Comparison of ENCODE assay signal across 24 cellular contexts in the genomic region with DNA sequence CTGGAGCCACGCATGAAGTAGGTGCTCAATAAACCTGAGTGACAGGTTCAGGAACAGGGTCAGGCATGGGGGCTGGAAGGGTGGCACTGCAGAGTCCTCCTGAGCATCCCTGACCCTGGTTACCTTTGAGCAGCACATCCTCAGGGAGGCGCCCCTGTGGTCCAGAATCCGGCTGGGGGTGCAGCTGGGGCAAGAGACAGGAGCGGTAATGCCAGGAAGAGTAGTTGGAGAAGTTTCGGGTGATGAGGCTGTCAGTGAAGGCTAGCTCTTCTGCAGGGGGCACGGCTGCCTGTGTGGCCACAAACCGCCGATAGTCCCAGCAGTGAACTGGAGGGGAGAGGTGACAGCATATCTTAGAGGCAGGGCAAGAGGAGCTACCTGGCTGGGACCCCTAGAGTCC.
"Had no signal": no experiment of that assay in that cellular context is flagged by ENCODE, and none has a peak within 500 bp of the region (broad histone marks: within the 10 kb centered on the region; RNA-seq: fewer than 3 reads in every experiment).

No MANE protein-coding gene starts in this region.

- DNase-seq: activated CD4-positive, alpha-beta T cell treated with anti-CD3 and anti-CD28 coated beads, Interleukin-2, amount 10 ng/mL, durations not matched to agents 7 days and 5 days; activated CD8-positive, alpha-beta memory T cell treated with anti-CD3 and anti-CD28 coated beads for 24 hours; activated CD8-positive, alpha-beta memory T cell treated with anti-CD3 and anti-CD28 coated beads, Interleukin-2, amount 50 U/mL, for 4 hours; activated naive CD4-positive, alpha-beta T cell treated with Interleukin-2 at 50 U/mL for 16 hours; activated T-cell treated with anti-CD3 and anti-CD28 coated beads, Interleukin-2, amount 50 U/mL, for 4 hours; adrenal gland; colonic mucosa; head of caudate nucleus; hypothalamus; mesenchymal stem cell; ovary; stimulated activated CD4-positive, alpha-beta T cell treated with anti-CD3 and anti-CD28 coated beads, Interleukin-2, amount 100 ng/mL, for 48 hours; stimulated activated CD8-positive, alpha-beta memory T cell treated with anti-CD3 and anti-CD28 coated beads, Interleukin-4, amount 100 ng/mL, for 48 hours; stimulated activated naive B cell treated with anti-CD40 and anti-IgM and Interleukin-4, amounts not matched to agents 10 μg/mL and 1 μg/mL and 100 μg/mL, for 72 hours; SW 1271; trophoblast cell had no signal

- ATAC-seq: activated CD4-positive, CD25-positive, alpha-beta regulatory T cell treated with anti-CD3 and anti-CD28 coated beads, Interleukin-2, amount 50 U/mL, for 24 hours; activated T-cell treated with anti-CD3 and anti-CD28 coated beads, Interleukin-2, amount 50 U/mL, for 4 hours; gastroesophageal sphincter; left cardiac atrium; stimulated activated naive B cell treated with anti-CD40 and anti-IgM and Interleukin-4, amounts not matched to agents 10 μg/mL and 1 μg/mL and 100 μg/mL, for 72 hours had no signal

- H3K4me1 ChIP-seq: colonic mucosa, prostate gland had no signal

- H3K36me3 ChIP-seq: ovary had no signal

- H3K27me3 Mint-ChIP-seq: activated CD4-positive, alpha-beta T cell treated with anti-CD3 and anti-CD28 coated beads, Interleukin-2, amount 10 ng/mL, durations not matched to agents 7 days and 5 days; central memory CD8-positive, alpha-beta T cell; stimulated activated naive B cell treated with anti-CD40 and anti-IgM and Interleukin-4, amounts not matched to agents 10 μg/mL and 1 μg/mL and 100 μg/mL, for 72 hours had no signal

- H3K27ac Mint-ChIP-seq: activated CD4-positive, alpha-beta T cell treated with anti-CD3 and anti-CD28 coated beads, Interleukin-2, amount 10 ng/mL, durations not matched to agents 7 days and 5 days had no signal

- H3K27ac ChIP-seq: adrenal gland, colonic mucosa, epithelial cell of prostate, gastroesophageal sphincter, ovary, prostate gland, SK-N-MC had no signal

- H3K27me3 ChIP-seq: adrenal gland, colonic mucosa, gastroesophageal sphincter, neutrophil, ovary had no signal

- H3K4me3 Mint-ChIP-seq: activated T-cell treated with anti-CD3 and anti-CD28 coated beads, Interleukin-2, amount 50 U/mL, for 4 hours had no signal

- H3K4me3 ChIP-seq: adrenal gland, colonic mucosa, gastroesophageal sphincter, ovary, prostate gland, SK-N-MC had no signal

- H3K9me3 ChIP-seq: adrenal gland, colonic mucosa, gastroesophageal sphincter, neutrophil, ovary, prostate gland had no signal

- H3K9me3 Mint-ChIP-seq: activated CD4-positive, alpha-beta T cell treated with anti-CD3 and anti-CD28 coated beads, Interleukin-2, amount 10 ng/mL, durations not matched to agents 7 days and 5 days; activated T-cell treated with anti-CD3 and anti-CD28 coated beads, Interleukin-2, amount 50 U/mL, for 4 hours; central memory CD8-positive, alpha-beta T cell; stimulated activated naive B cell treated with anti-CD40 and anti-IgM and Interleukin-4, amounts not matched to agents 10 μg/mL and 1 μg/mL and 100 μg/mL, for 72 hours had no signal
